12 cellular contexts compared by ENCODE assay signal in the genomic region with DNA sequence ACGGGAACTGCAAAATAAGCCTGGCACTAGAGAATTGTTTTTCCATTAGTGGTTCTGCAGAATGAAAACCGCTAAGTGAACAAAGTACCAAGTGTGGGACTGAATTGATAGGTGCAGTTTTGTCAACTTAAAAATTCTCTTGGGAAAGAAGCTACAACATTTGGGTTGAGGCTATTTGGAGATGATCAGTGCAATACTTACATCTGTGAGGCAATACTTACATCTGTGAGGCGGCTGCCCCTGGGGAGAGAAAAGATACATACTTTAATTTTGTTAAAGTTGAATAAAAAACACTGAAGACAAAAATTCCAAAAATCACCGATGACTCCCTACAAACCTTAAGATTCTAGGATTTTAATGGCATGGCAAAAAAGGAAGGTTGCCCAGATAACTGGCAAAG. TPM values are rescaled to one million over a fixed set of nuclear protein-coding genes. Genes with fewer than 3 reads are reported as not detected.
A peak's percentile ranks its signal among the peaks of the same experiment; 100 is the strongest.
DNase-seq lines count a peak whose midpoint lies in the region; ATAC-seq and TF ChIP-seq lines count a peak whose summit lies in the region.
"Had no signal": no experiment of that assay in that cellular context is flagged by ENCODE, and none has a peak within 500 bp of the region (broad histone marks: within the 10 kb centered on the region; RNA-seq: fewer than 3 reads in every experiment).

No MANE protein-coding gene starts in this region.

- H3K4me1 Mint-ChIP-seq in activated CD8-positive, alpha-beta memory T cell treated with anti-CD3 and anti-CD28 coated beads, Interleukin-2, amount 10 ng/mL, durations not matched to agents 7 days and 5 days, result peaks cover 20% of the 10 kb centered on the region
- peaks cover 31% of the 10 kb centered on the region for H3K4me1 Mint-ChIP-seq in WTC11
- H3K4me1 Mint-ChIP-seq in stimulated activated memory B cell treated with anti-CD40 and anti-IgM and Interleukin-4, amounts not matched to agents 10 μg/mL and 1 μg/mL and 100 μg/mL, for 72 hours, result peaks cover 35% of the 10 kb centered on the region

- H3K27ac Mint-ChIP-seq in activated CD8-positive, alpha-beta memory T cell treated with anti-CD3 and anti-CD28 coated beads, Interleukin-2, amount 10 ng/mL, durations not matched to agents 7 days and 5 days, result peak overlapping the region; percentile 62
- 0 out of 2 replicates have a peak overlapping the region, but pooled peaks have one; percentile 45 for H3K27ac Mint-ChIP-seq in WTC11
- H3K27ac Mint-ChIP-seq in stimulated activated memory B cell treated with anti-CD40 and anti-IgM and Interleukin-4, amounts not matched to agents 10 μg/mL and 1 μg/mL and 100 μg/mL, for 72 hours, result peak overlapping the region; percentile 17

- H3K27ac ChIP-seq in gastroesophageal sphincter (peak overlapping the region in 3 of 4 donors; percentile 99), Peyer's patch (peak overlapping the region in 1 of 4 donors; percentile 99)

- no peak for DNase-seq in activated CD8-positive, alpha-beta memory T cell treated with anti-CD3 and anti-CD28 coated beads, Interleukin-2, amount 10 ng/mL, durations not matched to agents 7 days and 5 days
- no peak for DNase-seq in activated CD8-positive, alpha-beta memory T cell treated with anti-CD3 and anti-CD28 coated beads for 24 hours
- no peak for DNase-seq in WTC11 (ENCODE audit: low spot score)
- DNase-seq in Peyer's patch, result no peak
- DNase-seq in left lobe of liver (ENCODE audit: low spot score), result no peak
- no peak for DNase-seq in DMS153 treated with DMSO at 0.1 percent for 48 hours (lab: John Stamatoyannopoulos, UW; ENCODE audit: unreplicated experiment)
- DNase-seq: esophagus squamous epithelium had no signal

- no peaks in the 10 kb centered on the region for H3K9me3 ChIP-seq in gastroesophageal sphincter
- H3K9me3 ChIP-seq in Peyer's patch, result no peaks in the 10 kb centered on the region
- H3K9me3 ChIP-seq: esophagus squamous epithelium had no signal

- WGBS in gastroesophageal sphincter (ENCODE audit: low coverage in 1 of 2), 2 donors, result 70 to 80% methylated on average over 4 of the region's 4 CpGs

- H3K4me3 Mint-ChIP-seq in activated CD8-positive, alpha-beta memory T cell treated with anti-CD3 and anti-CD28 coated beads, Interleukin-2, amount 10 ng/mL, durations not matched to agents 7 days and 5 days, result peak overlapping the region; percentile 45
- peak overlapping the region; percentile 64 for H3K4me3 Mint-ChIP-seq in WTC11
- no peak overlapping the region for H3K4me3 Mint-ChIP-seq in stimulated activated memory B cell treated with anti-CD40 and anti-IgM and Interleukin-4, amounts not matched to agents 10 μg/mL and 1 μg/mL and 100 μg/mL, for 72 hours

- no peaks in the 10 kb centered on the region for H3K27me3 Mint-ChIP-seq in activated CD8-positive, alpha-beta memory T cell treated with anti-CD3 and anti-CD28 coated beads, Interleukin-2, amount 10 ng/mL, durations not matched to agents 7 days and 5 days
- H3K27me3 Mint-ChIP-seq in WTC11 (ENCODE audit: low read depth), result no peaks in the 10 kb centered on the region
- no peaks in the 10 kb centered on the region for H3K27me3 Mint-ChIP-seq in stimulated activated memory B cell treated with anti-CD40 and anti-IgM and Interleukin-4, amounts not matched to agents 10 μg/mL and 1 μg/mL and 100 μg/mL, for 72 hours

- peaks cover 4% of the 10 kb centered on the region for H3K36me3 Mint-ChIP-seq in activated CD8-positive, alpha-beta memory T cell treated with anti-CD3 and anti-CD28 coated beads, Interleukin-2, amount 10 ng/mL, durations not matched to agents 7 days and 5 days
- no peaks in the 10 kb centered on the region for H3K36me3 Mint-ChIP-seq in WTC11
- H3K36me3 Mint-ChIP-seq in stimulated activated memory B cell treated with anti-CD40 and anti-IgM and Interleukin-4, amounts not matched to agents 10 μg/mL and 1 μg/mL and 100 μg/mL, for 72 hours, result peaks cover 13% of the 10 kb centered on the region

- no peak overlapping the region for H3K4me3 ChIP-seq in gastroesophageal sphincter
- H3K4me3 ChIP-seq in Peyer's patch, result no peak overlapping the region

- no peak for ATAC-seq in activated CD8-positive, alpha-beta memory T cell treated with anti-CD3 and anti-CD28 coated beads, Interleukin-2, amount 10 ng/mL, durations not matched to agents 7 days and 5 days
- ATAC-seq in WTC11 (no peak), gastroesophageal sphincter (no peak), left lobe of liver (no peak)
- ATAC-seq in stimulated activated memory B cell treated with anti-CD40 and anti-IgM and Interleukin-4, amounts not matched to agents 10 μg/mL and 1 μg/mL and 100 μg/mL, for 72 hours, result no peak

- H3K36me3 ChIP-seq in gastroesophageal sphincter (peaks cover 0 to 41% of the 10 kb centered on the region in 2 donors), Peyer's patch (peaks cover 0 to 16% (median 0%) of the 10 kb centered on the region in 3 donors)

- TF ChIP-seq POLR2A in gastroesophageal sphincter (IDR thresholded peaks at IDR 0.05) (no peak), Peyer's patch (IDR thresholded peaks at IDR 0.05) (no peak)

- POLR2A ChIA-PET in WTC11 (lab: Charles Lee), result no interaction called here

- H3K27me3 ChIP-seq in gastroesophageal sphincter (no peaks in the 10 kb centered on the region), Peyer's patch (no peaks in the 10 kb centered on the region)
- H3K27me3 ChIP-seq: esophagus squamous epithelium had no signal

- H3K4me1 ChIP-seq in gastroesophageal sphincter (peaks cover 0 to 30% (median 14%) of the 10 kb centered on the region in 3 donors), Peyer's patch (peaks cover 0 to 14% (median 2%) of the 10 kb centered on the region in 4 donors)

- H3K9me3 Mint-ChIP-seq in activated CD8-positive, alpha-beta memory T cell treated with anti-CD3 and anti-CD28 coated beads, Interleukin-2, amount 10 ng/mL, durations not matched to agents 7 days and 5 days (ENCODE audit: low read depth), result no peaks in the 10 kb centered on the region
- no peaks in the 10 kb centered on the region for H3K9me3 Mint-ChIP-seq in WTC11
- no peaks in the 10 kb centered on the region for H3K9me3 Mint-ChIP-seq in stimulated activated memory B cell treated with anti-CD40 and anti-IgM and Interleukin-4, amounts not matched to agents 10 μg/mL and 1 μg/mL and 100 μg/mL, for 72 hours

- CTCF ChIA-PET in activated CD8-positive, alpha-beta memory T cell treated with anti-CD3 and anti-CD28 coated beads, Interleukin-2, amount 10 ng/mL, durations not matched to agents 7 days and 5 days (lab: Charles Lee), result interaction anchor here (1.8 kb wide), 1 partner anchor 40 kb away, joined by 5 read pairs; no protein-coding TSS in a partner anchor
- CTCF ChIA-PET in WTC11 (lab: Charles Lee), result interaction anchor here (0.8 to 2.1 kb wide), 6 partner anchors 23 to 150 kb away, joined by 3 to 9 read pairs (median 4); no protein-coding TSS in a partner anchor

- no peak for TF ChIP-seq EP300 in gastroesophageal sphincter (IDR thresholded peaks at IDR 0.05)

- TF ChIP-seq CTCF in WTC11 (IDR thresholded peaks at IDR 0.05) (no peak), gastroesophageal sphincter (IDR thresholded peaks at IDR 0.05) (no peak), Peyer's patch (IDR thresholded peaks at IDR 0.05) (no peak)

TF ChIP-seq in WTC11, 78 proteins besides CTCF, POLR2A, EP300 and RAD21 (continues in another document):
- TF ChIP-seq IRF2 (CRISPR knock-in tag; IDR thresholded peaks at IDR 0.05; ENCODE audit: borderline replicate concordance, low read depth), result no peak
- TF ChIP-seq, protein P1, sequence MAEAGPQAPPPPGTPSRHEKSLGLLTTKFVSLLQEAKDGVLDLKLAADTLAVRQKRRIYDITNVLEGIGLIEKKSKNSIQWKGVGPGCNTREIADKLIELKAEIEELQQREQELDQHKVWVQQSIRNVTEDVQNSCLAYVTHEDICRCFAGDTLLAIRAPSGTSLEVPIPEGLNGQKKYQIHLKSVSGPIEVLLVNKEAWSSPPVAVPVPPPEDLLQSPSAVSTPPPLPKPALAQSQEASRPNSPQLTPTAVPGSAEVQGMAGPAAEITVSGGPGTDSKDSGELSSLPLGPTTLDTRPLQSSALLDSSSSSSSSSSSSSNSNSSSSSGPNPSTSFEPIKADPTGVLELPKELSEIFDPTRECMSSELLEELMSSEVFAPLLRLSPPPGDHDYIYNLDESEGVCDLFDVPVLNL (CRISPR knock-in tag; IDR thresholded peaks at IDR 0.05; ENCODE audit: borderline replicate concordance, low read depth), result no peak

RNA-seq across cellular contexts. Expression of a gene that starts 1.8 kb away (rescaled TPM):
- 10 to 100 TPM; 14.8 to 15.3 TPM for total RNA-seq in activated CD8-positive, alpha-beta memory T cell treated with anti-CD3 and anti-CD28 coated beads, Interleukin-2, amount 10 ng/mL, durations not matched to agents 7 days and 5 days
- total RNA-seq in WTC11 (2021) (14.0 to 19.3 TPM (median 15.8 TPM) in 3 replicates), gastroesophageal sphincter (10 to 100 TPM; 26.2 to 35.0 (median 30.2) TPM), Peyer's patch (10 to 100 TPM; 20.5 to 50.6 (median 39.9) TPM), left lobe of liver (13.9 TPM)

RNA-seq across cellular contexts. Expression of a gene that starts 16.0 kb away (rescaled TPM):
- 10 to 100 TPM; 21.2 to 32.7 TPM for total RNA-seq in activated CD8-positive, alpha-beta memory T cell treated with anti-CD3 and anti-CD28 coated beads, Interleukin-2, amount 10 ng/mL, durations not matched to agents 7 days and 5 days
- total RNA-seq in WTC11 (2021) (0.64 to 1.4 TPM (median 0.92 TPM) in 3 replicates), gastroesophageal sphincter (1 to 10 TPM; 1.0 to 3.3 (median 3.1) TPM), Peyer's patch (10 to 100 TPM in 1 of 4 donors, 1 to 10 TPM in 3; 1.1 to 27.2 (median 3.3) TPM), left lobe of liver (1.4 TPM)
- total RNA-seq: myocyte had no signal

RNA-seq across cellular contexts. Expression of a gene that starts 37.6 kb away (rescaled TPM):
- total RNA-seq in activated CD8-positive, alpha-beta memory T cell treated with anti-CD3 and anti-CD28 coated beads, Interleukin-2, amount 10 ng/mL, durations not matched to agents 7 days and 5 days, result 100 to 1,000 TPM; 162 to 200 TPM
- total RNA-seq in WTC11 (2021) (134 to 151 TPM (median 143 TPM) in 3 replicates), gastroesophageal sphincter (100 to 1,000 TPM in 1 of 4 donors, 10 to 100 TPM in 3; 57.7 to 103 (median 72.1) TPM), Peyer's patch (100 to 1,000 TPM; 192 to 404 (median 274) TPM), left lobe of liver (97.6 TPM)

RNA-seq across cellular contexts. Expression of a gene that starts 51.8 kb away (rescaled TPM):
- under 1 TPM; 0.06 to 0.33 TPM for total RNA-seq in activated CD8-positive, alpha-beta memory T cell treated with anti-CD3 and anti-CD28 coated beads, Interleukin-2, amount 10 ng/mL, durations not matched to agents 7 days and 5 days
- total RNA-seq in WTC11 (2021), result 0.05 to 0.09 TPM in 2 of 3 replicates, not detected in the other
- total RNA-seq in gastroesophageal sphincter, result not detected
- total RNA-seq in Peyer's patch, result 1 to 10 TPM in 1 of 4 donors, not detected in 3; 1.7 TPM
- total RNA-seq in left lobe of liver, result not detected
- total RNA-seq: Daoy, esophagus squamous epithelium, H4 had no signal
